In genomic region chr1:87362063-87362833, GRCh38 we compare ENCODE assay signal across 15 cellular contexts.
"Had no signal": no experiment of that assay in that cellular context is flagged by ENCODE, and none has a peak within 500 bp of the region (broad histone marks: within the 10 kb centered on the region; RNA-seq: fewer than 3 reads in every experiment).

No MANE protein-coding gene starts in this region.

- H3K4me3 ChIP-seq: colonic mucosa, mucosa of descending colon, right atrium auricular region, smooth muscle cell, suprapubic skin, thyroid gland had no signal

- H3K4me2 ChIP-seq: smooth muscle cell had no signal

- H3K36me3 ChIP-seq: colonic mucosa, right atrium auricular region, suprapubic skin, thyroid gland had no signal

- DNase-seq: colonic mucosa; effector CD4-positive, alpha-beta T cell; endodermal cell; erythroblast; hippocampal formation; left colon; mammary epithelial cell; mucosa of descending colon; naive thymus-derived CD8-positive, alpha-beta T cell; stimulated activated CD4-positive, alpha-beta T cell treated with anti-CD3 and anti-CD28 coated beads, Interleukin-2, amount 100 ng/mL, for 48 hours; stimulated activated naive CD8-positive, alpha-beta T cell treated with anti-CD3 and anti-CD28 coated beads, Interleukin-15, Interleukin-2, amounts not matched to agents 100 U/mL and 50 U/mL, for 24 hours; thyroid gland had no signal

- H3K27me3 ChIP-seq: colonic mucosa, right atrium auricular region, suprapubic skin, thyroid gland had no signal

- ATAC-seq: left colon; mucosa of descending colon; naive thymus-derived CD8-positive, alpha-beta T cell; stimulated activated naive CD8-positive, alpha-beta T cell treated with anti-CD3 and anti-CD28 coated beads, Interleukin-15, Interleukin-2, amounts not matched to agents 100 U/mL and 50 U/mL, for 24 hours had no signal

- H3K27ac ChIP-seq: colonic mucosa, right atrium auricular region, suprapubic skin, thyroid gland had no signal

- H3K4me1 ChIP-seq: colonic mucosa, right atrium auricular region, suprapubic skin, thyroid gland had no signal

- H3K9me3 ChIP-seq: colonic mucosa, mucosa of descending colon, right atrium auricular region, suprapubic skin, thyroid gland had no signal
